23 cellular contexts compared by ENCODE assay signal in genomic region chr1:160799641-160800040, GRCh38. TPM values are rescaled to one million over a fixed set of nuclear protein-coding genes. Genes with fewer than 3 reads are reported as not detected.
DNase-seq lines count a peak whose midpoint lies in the region; ATAC-seq and TF ChIP-seq lines count a peak whose summit lies in the region.
"Had no signal": no experiment of that assay in that cellular context is flagged by ENCODE, and none has a peak within 500 bp of the region (broad histone marks: within the 10 kb centered on the region; RNA-seq: fewer than 3 reads in every experiment).

No MANE protein-coding gene starts in this region.

- no peaks in the 10 kb centered on the region for H3K27me3 Mint-ChIP-seq in activated CD4-positive, alpha-beta T cell treated with anti-CD3 and anti-CD28 coated beads for 36 hours
- H3K27me3 Mint-ChIP-seq in IgD-negative memory B cell (no peaks in the 10 kb centered on the region), HFFc6 (ENCODE audit: insufficient read depth) (peaks cover 8% of the 10 kb centered on the region), osteocyte (ENCODE audit: unreplicated experiment) (no peaks in the 10 kb centered on the region)
- no peaks in the 10 kb centered on the region for H3K27me3 Mint-ChIP-seq in activated naive CD8-positive, alpha-beta T cell
- H3K27me3 Mint-ChIP-seq in naive thymus-derived CD8-positive, alpha-beta T cell, result no peaks in the 10 kb centered on the region

- TF ChIP-seq CTCF in HFFc6 (IDR thresholded peaks at IDR 0.05) (no peak), osteocyte (IDR thresholded peaks at IDR 0.05) (no peak)

- no peak for DNase-seq in activated CD4-positive, alpha-beta T cell treated with anti-CD3 and anti-CD28 coated beads for 36 hours
- no peak for DNase-seq in activated CD4-positive, alpha-beta T cell treated with anti-CD3 and anti-CD28 coated beads for 48 hours
- no peak for DNase-seq in naive thymus-derived CD8-positive, alpha-beta T cell
- DNase-seq in stimulated activated CD8-positive, alpha-beta memory T cell treated with anti-CD3 and anti-CD28 coated beads, Interleukin-4, amount 100 ng/mL, for 48 hours, result no peak
- DNase-seq in HFFc6 (no peak), osteocyte (ENCODE audit: extremely low spot score, unreplicated experiment) (no peak)
- DNase-seq: 8988T; foreskin keratinocyte; H7; islet precursor cell; lower lobe of right lung; NCI-H1417 treated with DMSO at 0.1 percent for 48 hours; NCI-H69; OCI-M1; right lobe of liver; SHP77; stimulated activated naive CD4-positive, alpha-beta T cell; upper lobe of left lung had no signal

- H3K4me1 Mint-ChIP-seq in activated CD4-positive, alpha-beta T cell treated with anti-CD3 and anti-CD28 coated beads for 36 hours, result peaks cover 87% of the 10 kb centered on the region
- H3K4me1 Mint-ChIP-seq in IgD-negative memory B cell (peaks cover 53 to 76% (median 60%) of the 10 kb centered on the region in 3 donors), HFFc6 (ENCODE audit: low read depth) (no peaks in the 10 kb centered on the region), osteocyte (ENCODE audit: unreplicated experiment) (no peaks in the 10 kb centered on the region)
- peaks cover 82% of the 10 kb centered on the region for H3K4me1 Mint-ChIP-seq in activated naive CD8-positive, alpha-beta T cell (ENCODE audit: low read depth)
- H3K4me1 Mint-ChIP-seq in naive thymus-derived CD8-positive, alpha-beta T cell, result peaks cover 43 to 86% (median 68%) of the 10 kb centered on the region in 4 donors
- H3K4me1 Mint-ChIP-seq: brain had no signal

- peak overlapping the region; percentile 78 for H3K4me3 Mint-ChIP-seq in activated CD4-positive, alpha-beta T cell treated with anti-CD3 and anti-CD28 coated beads for 36 hours
- H3K4me3 Mint-ChIP-seq in IgD-negative memory B cell (peak overlapping the region; percentile 68 to 96 (median 88)), HFFc6 (no peak overlapping the region), osteocyte (ENCODE audit: unreplicated experiment) (no peak overlapping the region)
- H3K4me3 Mint-ChIP-seq in activated naive CD8-positive, alpha-beta T cell, result peak overlapping the region; percentile 93
- H3K4me3 Mint-ChIP-seq in naive thymus-derived CD8-positive, alpha-beta T cell, result peak overlapping the region; percentile 86 to 99 (median 96)
- H3K4me3 Mint-ChIP-seq: brain had no signal

- no peaks in the 10 kb centered on the region for H3K9me3 Mint-ChIP-seq in activated CD4-positive, alpha-beta T cell treated with anti-CD3 and anti-CD28 coated beads for 36 hours (ENCODE audit: low read depth)
- peaks cover 0 to 5% (median 0%) of the 10 kb centered on the region in 3 donors for H3K9me3 Mint-ChIP-seq in IgD-negative memory B cell
- no peaks in the 10 kb centered on the region for H3K9me3 Mint-ChIP-seq in activated naive CD8-positive, alpha-beta T cell (ENCODE audit: low read depth)
- peaks cover 0 to 4% (median 0%) of the 10 kb centered on the region in 9 donors for H3K9me3 Mint-ChIP-seq in naive thymus-derived CD8-positive, alpha-beta T cell
- no peaks in the 10 kb centered on the region for H3K9me3 Mint-ChIP-seq in HFFc6
- no peaks in the 10 kb centered on the region for H3K9me3 Mint-ChIP-seq in osteocyte (ENCODE audit: unreplicated experiment)

- H3K36me3 Mint-ChIP-seq in activated CD4-positive, alpha-beta T cell treated with anti-CD3 and anti-CD28 coated beads for 36 hours (ENCODE audit: low read depth), result peaks cover 16% of the 10 kb centered on the region
- H3K36me3 Mint-ChIP-seq in IgD-negative memory B cell (peaks cover 15% of the 10 kb centered on the region), HFFc6 (ENCODE audit: low read depth) (no peaks in the 10 kb centered on the region), osteocyte (ENCODE audit: unreplicated experiment) (no peaks in the 10 kb centered on the region)
- H3K36me3 Mint-ChIP-seq in activated naive CD8-positive, alpha-beta T cell, result peaks cover 21% of the 10 kb centered on the region
- H3K36me3 Mint-ChIP-seq in naive thymus-derived CD8-positive, alpha-beta T cell, result peaks cover 19 to 46% (median 46%) of the 10 kb centered on the region in 3 donors
- H3K36me3 Mint-ChIP-seq: brain had no signal

- H3K27ac Mint-ChIP-seq in activated CD4-positive, alpha-beta T cell treated with anti-CD3 and anti-CD28 coated beads for 36 hours, result peak overlapping the region; percentile 95
- H3K27ac Mint-ChIP-seq in IgD-negative memory B cell, result peak overlapping the region; percentile 90 to 99 (median 95)
- H3K27ac Mint-ChIP-seq in activated naive CD8-positive, alpha-beta T cell, result peak overlapping the region; percentile 97
- peak overlapping the region; percentile 92 to 99 (median 98) for H3K27ac Mint-ChIP-seq in naive thymus-derived CD8-positive, alpha-beta T cell
- H3K27ac Mint-ChIP-seq in HFFc6, result no peak overlapping the region
- no peak overlapping the region for H3K27ac Mint-ChIP-seq in osteocyte (ENCODE audit: unreplicated experiment)
- H3K27ac Mint-ChIP-seq: brain had no signal

- ATAC-seq in activated CD4-positive, alpha-beta T cell treated with anti-CD3 and anti-CD28 coated beads for 36 hours, result no peak
- no peak for ATAC-seq in naive thymus-derived CD8-positive, alpha-beta T cell
- ATAC-seq: foreskin keratinocyte, lower lobe of right lung, right lobe of liver had no signal

- POLR2A ChIA-PET in activated CD4-positive, alpha-beta T cell treated with anti-CD3 and anti-CD28 coated beads for 36 hours (lab: Charles Lee), result no interaction called here
- POLR2A ChIA-PET in naive thymus-derived CD8-positive, alpha-beta T cell (lab: Charles Lee), result interaction anchor here (0.6 to 6.1 kb wide), 6 partner anchors 7 to 208 kb away, joined by 3 to 65 read pairs (median 4); no protein-coding TSS in a partner anchor

- CTCF ChIA-PET in activated CD4-positive, alpha-beta T cell treated with anti-CD3 and anti-CD28 coated beads for 36 hours (lab: Charles Lee), result interaction anchor here (0.7 to 7.3 kb wide), 9 partner anchors 6 to 639 kb away, joined by 3 to 62 read pairs (median 4); no protein-coding TSS in a partner anchor

- intact Hi-C loops in activated CD4-positive, alpha-beta T cell treated with anti-CD3 and anti-CD28 coated beads for 36 hours (cut with DNase I, micrococcal nuclease), result loop anchor here (2.0 to 5.0 kb wide), 5 partner anchors 37 to 347 kb away; partner anchors contain the start of gene SLAMF6 (in 1 of the 2)

RNA-seq across cellular contexts. Expression of gene LY9, which starts 3.7 kb away (rescaled TPM):
- total RNA-seq in activated CD4-positive, alpha-beta T cell treated with anti-CD3 and anti-CD28 coated beads for 36 hours, result 10 to 100 TPM in 1 of 2 experiments, 1 to 10 TPM in 1; 10.0 to 11.0 TPM
- 158 TPM for polyA plus RNA-seq in IgD-negative memory B cell
- total RNA-seq in naive thymus-derived CD8-positive, alpha-beta T cell, result 100 to 1,000 TPM; 150 to 156 TPM
- polyA plus RNA-seq in naive thymus-derived CD8-positive, alpha-beta T cell, result 100 to 1,000 TPM; 167 to 223 (median 189) TPM
- not detected for total RNA-seq in HFFc6 (2021; fragmentation: NEBNext Ultra II Directional; extraction: Animal tissue kit (Norgen Biotek cat#: 25700))
- not detected in 2 replicates for total RNA-seq in osteocyte
- total RNA-seq: foreskin keratinocyte, hepatocyte had no signal
- polyA plus RNA-seq: BJ, foreskin keratinocyte, hepatocyte had no signal

Comparison
In these comparisons a context has a peak if more than half of its experiments do, and no peak if none do; other contexts are left out.
1. H3K27ac Mint-ChIP-seq: peak in activated CD4-positive, alpha-beta T cell treated with anti-CD3 and anti-CD28 coated beads for 36 hours (single experiment), IgD-negative memory B cell (3 of 3), activated naive CD8-positive, alpha-beta T cell (single experiment) and naive thymus-derived CD8-positive, alpha-beta T cell (10 of 10); none in HFFc6 (single experiment) and osteocyte (single experiment).
2. H3K4me3 Mint-ChIP-seq: peak in activated CD4-positive, alpha-beta T cell treated with anti-CD3 and anti-CD28 coated beads for 36 hours (single experiment), IgD-negative memory B cell (4 of 4), activated naive CD8-positive, alpha-beta T cell (single experiment) and naive thymus-derived CD8-positive, alpha-beta T cell (10 of 10); none in HFFc6 (single experiment) and osteocyte (single experiment).
3. RNA of gene LY9, which starts 3.7 kb away (total RNA-seq): 150 to 156 TPM in naive thymus-derived CD8-positive, alpha-beta T cell; 10.0 to 11.0 TPM in activated CD4-positive, alpha-beta T cell treated with anti-CD3 and anti-CD28 coated beads for 36 hours, not detected in HFFc6 and not detected in osteocyte; every median in the first group is over 10 times any median in the second.